Comparison of ENCODE assay signal across 8 cellular contexts in the genomic region with DNA sequence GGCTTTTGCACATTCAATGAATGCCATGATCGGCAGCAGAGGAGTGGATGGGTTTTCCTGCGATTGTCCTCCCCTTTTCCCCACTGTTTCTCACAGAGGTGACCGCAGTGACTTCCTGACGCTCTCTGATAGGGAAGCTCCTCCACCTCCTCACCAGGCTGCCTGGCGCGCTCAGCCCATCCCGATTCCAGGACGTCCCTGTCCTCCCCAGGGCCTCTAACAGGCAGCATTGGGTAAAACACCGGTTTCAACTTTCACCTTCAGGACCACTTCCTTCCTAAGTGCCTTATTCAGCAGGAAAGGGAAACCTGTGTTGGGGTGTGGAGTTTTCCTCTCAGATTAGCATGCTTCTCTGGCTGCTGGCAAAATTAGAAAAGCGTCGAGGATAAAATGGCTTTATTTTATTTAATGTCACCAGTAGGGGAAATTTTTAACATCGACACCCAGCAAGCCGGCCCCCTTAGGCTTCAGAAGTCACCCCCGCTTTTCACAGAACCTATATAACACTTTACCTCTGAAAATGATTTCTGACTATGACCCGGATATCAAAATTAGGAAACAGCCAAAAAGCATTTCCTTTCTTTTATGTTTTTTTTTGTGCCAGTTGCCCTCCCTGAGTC.
A peak's percentile ranks its signal among the peaks of the same experiment; 100 is the strongest.
DNase-seq lines count a peak whose midpoint lies in the region; ATAC-seq and TF ChIP-seq lines count a peak whose summit lies in the region.

No MANE protein-coding gene starts in this region.

- no TSS peak for BruUV-seq in Calu3 (replicated peaks; lab: Mats Ljungman, UMichigan)

- H3K9me3 ChIP-seq in esophagus squamous epithelium, result no peaks in the 10 kb centered on the region
- no peaks in the 10 kb centered on the region for H3K9me3 ChIP-seq in neural progenitor cell (ENCODE audit: low read depth)

- WGBS in esophagus squamous epithelium, 2 donors, result 38 to 48% methylated on average over 15 of the region's 15 CpGs

- H3K36me3 ChIP-seq in esophagus squamous epithelium, result no peaks in the 10 kb centered on the region
- H3K36me3 ChIP-seq in neural progenitor cell, result no peaks in the 10 kb centered on the region

- POLR2A ChIA-PET in WTC11 (lab: Charles Lee), result no interaction called here

- CTCF ChIA-PET in Calu3 (lab: Charles Lee), result interaction anchor here (0.6 to 1.7 kb wide), 2 partner anchors 79 to 253 kb away, joined by 7 read pairs; no protein-coding TSS in a partner anchor
- CTCF ChIA-PET in WTC11 (lab: Charles Lee), result interaction anchor here (0.6 to 1.3 kb wide), 5 partner anchors 14 to 1170 kb away, joined by 3 read pairs; no protein-coding TSS in a partner anchor

- H3K27me3 Mint-ChIP-seq in Calu3 (ENCODE audit: unreplicated experiment) (no peaks in the 10 kb centered on the region), WTC11 (ENCODE audit: low read depth) (no peaks in the 10 kb centered on the region), neural progenitor cell (ENCODE audit: insufficient read depth, low read depth) (no peaks in the 10 kb centered on the region)

- H3K9ac ChIP-seq in neural progenitor cell, result no peak overlapping the region

- TF ChIP-seq POLR2A in esophagus squamous epithelium (IDR thresholded peaks at IDR 0.05), result no peak

- peak overlapping the region in 3 of 4 donors; percentile 23 to 53 (median 31) for H3K4me3 ChIP-seq in esophagus squamous epithelium
- H3K4me3 ChIP-seq in neural progenitor cell, result no peak overlapping the region

- H3K4me1 Mint-ChIP-seq in Calu3 (ENCODE audit: low read depth, unreplicated experiment) (peaks cover 14% of the 10 kb centered on the region), WTC11 (peaks cover 38% of the 10 kb centered on the region), neural progenitor cell (peaks cover 17% of the 10 kb centered on the region)

- H3K27ac Mint-ChIP-seq in Calu3 (ENCODE audit: unreplicated experiment), result peak overlapping the region; percentile 68
- peak overlapping the region; percentile 95 for H3K27ac Mint-ChIP-seq in WTC11
- no peak overlapping the region for H3K27ac Mint-ChIP-seq in neural progenitor cell

- no peaks in the 10 kb centered on the region for H3K9me3 Mint-ChIP-seq in Calu3 (ENCODE audit: low read depth, unreplicated experiment)
- peaks cover 4% of the 10 kb centered on the region for H3K9me3 Mint-ChIP-seq in WTC11
- no peaks in the 10 kb centered on the region for H3K9me3 Mint-ChIP-seq in neural progenitor cell

- H3K4me1 ChIP-seq in esophagus squamous epithelium (peaks cover 0 to 14% (median 0%) of the 10 kb centered on the region in 3 donors), neural progenitor cell (peaks cover 15% of the 10 kb centered on the region)

- peak overlapping the region; percentile 68 for H2AFZ ChIP-seq in neural progenitor cell (replicated peaks)

- H4K20me1 ChIP-seq in neural progenitor cell (ENCODE audit: low read depth), result no peaks in the 10 kb centered on the region

- H3K27ac ChIP-seq in esophagus squamous epithelium (peak overlapping the region in 3 of 4 donors; percentile 47 to 74 (median 56)), neural progenitor cell (no peak overlapping the region)

- no peaks in the 10 kb centered on the region for H3K79me2 ChIP-seq in neural progenitor cell (ENCODE audit: low read depth)

- TF ChIP-seq CTCF in Calu3 (IDR thresholded peaks at IDR 0.05; ENCODE audit: unreplicated experiment), result no peak
- TF ChIP-seq CTCF in GM20000 (IDR thresholded peaks at IDR 0.05; ENCODE audit: extremely low read depth, missing control alignments), result no peak
- TF ChIP-seq CTCF in WTC11 (IDR thresholded peaks at IDR 0.05), result no peak
- TF ChIP-seq CTCF in esophagus squamous epithelium (IDR thresholded peaks at IDR 0.05), result no peak
- no peak for TF ChIP-seq CTCF in neural progenitor cell (IDR thresholded peaks at IDR 0.05)

- H3K4me2 ChIP-seq in neural progenitor cell, result peak overlapping the region; percentile 29

- peak overlapping the region; percentile 56 for H3K4me3 Mint-ChIP-seq in Calu3 (ENCODE audit: low read depth, unreplicated experiment)
- H3K4me3 Mint-ChIP-seq in WTC11, result peak overlapping the region; percentile 43
- H3K4me3 Mint-ChIP-seq in neural progenitor cell, result no peak overlapping the region

- no peaks in the 10 kb centered on the region for H3K36me3 Mint-ChIP-seq in Calu3 (ENCODE audit: insufficient read depth, unreplicated experiment)
- peaks cover 5% of the 10 kb centered on the region for H3K36me3 Mint-ChIP-seq in WTC11
- no peaks in the 10 kb centered on the region for H3K36me3 Mint-ChIP-seq in neural progenitor cell

- H3K27me3 ChIP-seq in esophagus squamous epithelium (no peaks in the 10 kb centered on the region), neural progenitor cell (no peaks in the 10 kb centered on the region)

- ATAC-seq in WTC11, result peak; percentile 94

- DNase-seq in Calu3 (peak; percentile 21), GM20000 (ENCODE audit: low spot score) (peak; percentile 5), HT-29 (ENCODE audit: low spot score) (peak; percentile 66), WTC11 (ENCODE audit: low spot score) (peak; percentile 59), esophagus squamous epithelium (lab: John Stamatoyannopoulos, UW) (no peak), neural progenitor cell (ENCODE audit: low spot score) (peak; percentile 56), dedifferentiated amniotic fluid mesenchymal stem cell (ENCODE audit: extremely low spot score) (no peak), KG1 (lab: John Stamatoyannopoulos, UW) (no peak)

- peaks cover 5% of the 10 kb centered on the region for H3F3A ChIP-seq in neural progenitor cell (ENCODE audit: low read depth)

- intact Hi-C loops in Calu3 (cut with micrococcal nuclease; ENCODE audit: unreplicated experiment), result loop anchor here (1.0 to 5.0 kb wide), 2 partner anchors 235 to 253 kb away; no protein-coding TSS in a partner anchor
- intact Hi-C loops in esophagus squamous epithelium (cut with DNase I), result no loop called here

TF ChIP-seq in WTC11, 78 proteins besides CTCF, POLR2A, EP300 and RAD21 (continues in another document):
- TF ChIP-seq, protein P1, sequence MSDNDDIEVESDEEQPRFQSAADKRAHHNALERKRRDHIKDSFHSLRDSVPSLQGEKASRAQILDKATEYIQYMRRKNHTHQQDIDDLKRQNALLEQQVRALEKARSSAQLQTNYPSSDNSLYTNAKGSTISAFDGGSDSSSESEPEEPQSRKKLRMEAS (CRISPR knock-in tag; IDR thresholded peaks at IDR 0.05), result peak; percentile 38; the same call in 1 of the 2 replicates
- TF ChIP-seq CBFB (CRISPR knock-in tag; IDR thresholded peaks at IDR 0.05; ENCODE audit: low read depth) (no peak), EMX1 (CRISPR knock-in tag; IDR thresholded peaks at IDR 0.05) (no peak), TEAD1 (CRISPR knock-in tag; IDR thresholded peaks at IDR 0.05) (no peak), FOXP1 (CRISPR knock-in tag; IDR thresholded peaks at IDR 0.05; ENCODE audit: borderline replicate concordance) (0 out of 2 replicates have a peak, but pooled peaks have one; percentile 22), NFE2L1 (CRISPR knock-in tag; IDR thresholded peaks at IDR 0.05) (no peak), SP1 (CRISPR knock-in tag; conservative IDR thresholded peaks at IDR 0.05) (peak; percentile 61), NR1H2 (CRISPR knock-in tag; IDR thresholded peaks at IDR 0.05) (no peak), RORB (CRISPR knock-in tag; IDR thresholded peaks at IDR 0.05) (no peak)
- TF ChIP-seq, protein P2, sequence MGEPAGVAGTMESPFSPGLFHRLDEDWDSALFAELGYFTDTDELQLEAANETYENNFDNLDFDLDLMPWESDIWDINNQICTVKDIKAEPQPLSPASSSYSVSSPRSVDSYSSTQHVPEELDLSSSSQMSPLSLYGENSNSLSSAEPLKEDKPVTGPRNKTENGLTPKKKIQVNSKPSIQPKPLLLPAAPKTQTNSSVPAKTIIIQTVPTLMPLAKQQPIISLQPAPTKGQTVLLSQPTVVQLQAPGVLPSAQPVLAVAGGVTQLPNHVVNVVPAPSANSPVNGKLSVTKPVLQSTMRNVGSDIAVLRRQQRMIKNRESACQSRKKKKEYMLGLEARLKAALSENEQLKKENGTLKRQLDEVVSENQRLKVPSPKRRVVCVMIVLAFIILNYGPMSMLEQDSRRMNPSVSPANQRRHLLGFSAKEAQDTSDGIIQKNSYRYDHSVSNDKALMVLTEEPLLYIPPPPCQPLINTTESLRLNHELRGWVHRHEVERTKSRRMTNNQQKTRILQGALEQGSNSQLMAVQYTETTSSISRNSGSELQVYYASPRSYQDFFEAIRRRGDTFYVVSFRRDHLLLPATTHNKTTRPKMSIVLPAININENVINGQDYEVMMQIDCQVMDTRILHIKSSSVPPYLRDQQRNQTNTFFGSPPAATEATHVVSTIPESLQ (CRISPR knock-in tag; IDR thresholded peaks at IDR 0.05), result no peak
- TF ChIP-seq, protein P3, sequence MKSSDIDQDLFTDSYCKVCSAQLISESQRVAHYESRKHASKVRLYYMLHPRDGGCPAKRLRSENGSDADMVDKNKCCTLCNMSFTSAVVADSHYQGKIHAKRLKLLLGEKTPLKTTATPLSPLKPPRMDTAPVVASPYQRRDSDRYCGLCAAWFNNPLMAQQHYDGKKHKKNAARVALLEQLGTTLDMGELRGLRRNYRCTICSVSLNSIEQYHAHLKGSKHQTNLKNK (CRISPR knock-in tag; IDR thresholded peaks at IDR 0.05), result no peak
- TF ChIP-seq, protein P4, sequence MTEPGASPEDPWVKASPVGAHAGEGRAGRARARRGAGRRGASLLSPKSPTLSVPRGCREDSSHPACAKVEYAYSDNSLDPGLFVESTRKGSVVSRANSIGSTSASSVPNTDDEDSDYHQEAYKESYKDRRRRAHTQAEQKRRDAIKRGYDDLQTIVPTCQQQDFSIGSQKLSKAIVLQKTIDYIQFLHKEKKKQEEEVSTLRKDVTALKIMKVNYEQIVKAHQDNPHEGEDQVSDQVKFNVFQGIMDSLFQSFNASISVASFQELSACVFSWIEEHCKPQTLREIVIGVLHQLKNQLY (CRISPR knock-in tag; IDR thresholded peaks at IDR 0.05), result no peak
- TF ChIP-seq, protein P5, sequence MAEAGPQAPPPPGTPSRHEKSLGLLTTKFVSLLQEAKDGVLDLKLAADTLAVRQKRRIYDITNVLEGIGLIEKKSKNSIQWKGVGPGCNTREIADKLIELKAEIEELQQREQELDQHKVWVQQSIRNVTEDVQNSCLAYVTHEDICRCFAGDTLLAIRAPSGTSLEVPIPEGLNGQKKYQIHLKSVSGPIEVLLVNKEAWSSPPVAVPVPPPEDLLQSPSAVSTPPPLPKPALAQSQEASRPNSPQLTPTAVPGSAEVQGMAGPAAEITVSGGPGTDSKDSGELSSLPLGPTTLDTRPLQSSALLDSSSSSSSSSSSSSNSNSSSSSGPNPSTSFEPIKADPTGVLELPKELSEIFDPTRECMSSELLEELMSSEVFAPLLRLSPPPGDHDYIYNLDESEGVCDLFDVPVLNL (CRISPR knock-in tag; IDR thresholded peaks at IDR 0.05; ENCODE audit: borderline replicate concordance, low read depth), result no peak

Comparison
In these comparisons a context has a peak if more than half of its experiments do, and no peak if none do; other contexts are left out.
1. DNase-seq: peak in Calu3 (single experiment), GM20000 (single experiment), HT-29 (single experiment), WTC11 (single experiment) and neural progenitor cell (single experiment); none in esophagus squamous epithelium (single experiment), dedifferentiated amniotic fluid mesenchymal stem cell (single experiment) and KG1 (single experiment).